Comparison of ENCODE assay signal across 8 cellular contexts in genomic region chr1:198788561-198789064, GRCh38.
A peak's percentile ranks its signal among the peaks of the same experiment; 100 is the strongest.
DNase-seq lines count a peak whose midpoint lies in the region; ATAC-seq and TF ChIP-seq lines count a peak whose summit lies in the region.

No MANE protein-coding gene starts in this region.

- DNase-seq in AG09319 (ENCODE audit: extremely low read depth, low read depth) = no peak
- peak; percentile 61 to 76 for DNase-seq in SJCRH30
- peak; percentile 59 for DNase-seq in iPS-NIHi11 (ENCODE audit: low spot score)
- DNase-seq in T1000 (lab: John Stamatoyannopoulos, UW) = no peak
- DNase-seq in activated effector memory CD4-positive, alpha-beta T cell treated with Interleukin-2 at 50 U/mL for 16 hours = no peak
- DNase-seq in posterior cingulate gyrus = no peak

- H3K27me3 ChIP-seq in SJCRH30 = no peaks in the 10 kb centered on the region

- H3K9me3 ChIP-seq in SJCRH30 (replicated peaks) = no peaks in the 10 kb centered on the region

- H3K27ac ChIP-seq in SJCRH30 = 0 out of 2 replicates have a peak overlapping the region, but pooled peaks have one; percentile 25

- no peak overlapping the region for H3K4me3 ChIP-seq in SJCRH30

- no peaks in the 10 kb centered on the region for H3K36me3 ChIP-seq in SJCRH30

- peak; percentile 1; the same call in 1 of the 2 replicates for TF ChIP-seq CTCF in AG09319 (IDR thresholded peaks at IDR 0.05; ENCODE audit: low read depth, low read length)

- intact Hi-C loops in posterior cingulate gyrus (cut with DNase I) = no loop called here

- H3K4me1 ChIP-seq in SJCRH30 = peaks cover 8% of the 10 kb centered on the region

- ATAC-seq in GM18861 (IDR thresholded peaks at IDR 0.05; ENCODE audit: unreplicated experiment) (peak; percentile 84), HG03060 (IDR thresholded peaks at IDR 0.05; ENCODE audit: low read depth, unreplicated experiment) (peak; percentile 53)

Comparison
In these comparisons a context has a peak if more than half of its experiments do, and no peak if none do; other contexts are left out.
1. DNase-seq: peak in SJCRH30 (2 of 2) and iPS-NIHi11 (single experiment); none in AG09319 (single experiment), T1000 (single experiment), activated effector memory CD4-positive, alpha-beta T cell treated with Interleukin-2 at 50 U/mL for 16 hours (single experiment) and posterior cingulate gyrus (0 of 10).